ENCODE assay signal across 1 cellular context in genomic region chr12:10362325-10362724, GRCh38.
TF ChIP-seq lines count a peak whose summit lies in the region.

No MANE protein-coding gene starts in this region.

TF ChIP-seq in HCT116, 20 proteins besides CTCF, POLR2A, EP300 and RAD21 (continued from another document):
- TF ChIP-seq ZBTB33 (IDR thresholded peaks at IDR 0.05; ENCODE audit: extremely low read depth, insufficient replicate concordance, low read length) (no peak), FOSL1 (IDR thresholded peaks at IDR 0.05; ENCODE audit: low read depth) (no peak), CEBPB (IDR thresholded peaks at IDR 0.05; ENCODE audit: low read depth) (no peak), MAX (IDR thresholded peaks at IDR 0.05) (no peak), ATF3 (IDR thresholded peaks at IDR 0.05) (no peak), CBX3 (IDR thresholded peaks at IDR 0.05; ENCODE audit: low read depth) (no peak), TCF7L2 (IDR thresholded peaks at IDR 0.05; ENCODE audit: borderline replicate concordance, extremely low read depth, insufficient read depth, insufficient read length) (no peak), EZH2phosphoT487 (IDR thresholded peaks at IDR 0.05; ENCODE audit: borderline replicate concordance) (no peak), ELF1 (IDR thresholded peaks at IDR 0.05; ENCODE audit: borderline replicate concordance, low read depth) (no peak), SIN3A (IDR thresholded peaks at IDR 0.05; ENCODE audit: low read depth) (no peak)
